Comparison of ENCODE assay signal across 21 cellular contexts in genomic region chr3:114293846-114294245, GRCh38. TPM values are rescaled to one million over a fixed set of nuclear protein-coding genes. Genes with fewer than 3 reads are reported as not detected.
DNase-seq lines count a peak whose midpoint lies in the region; ATAC-seq and TF ChIP-seq lines count a peak whose summit lies in the region.
"Had no signal": no experiment of that assay in that cellular context is flagged by ENCODE, and none has a peak within 500 bp of the region (broad histone marks: within the 10 kb centered on the region; RNA-seq: fewer than 3 reads in every experiment).

TIGIT (plus strand) TSS chr3:114294028; CDS start chr3:114294062, 34 bp downstream.

- no peak for DNase-seq in stimulated activated naive CD8-positive, alpha-beta T cell treated with anti-CD3 and anti-CD28 coated beads, Interleukin-15, Interleukin-2, amounts not matched to agents 100 U/mL and 50 U/mL, for 24 hours
- no peak for DNase-seq in activated CD4-positive, alpha-beta memory T cell treated with anti-CD3 and anti-CD28 coated beads for 36 hours
- DNase-seq in upper lobe of right lung (no peak), HuH-7.5 (ENCODE audit: low spot score) (no peak), NCI-H146 (lab: John Stamatoyannopoulos, UW) (no peak), activated gamma-delta T cell (lab: John Stamatoyannopoulos, UW) (no peak)
- DNase-seq: body of pancreas; foreskin fibroblast; HFFc6; midbrain; NCI-H1417 treated with DMSO at 0.1 percent for 48 hours; NCI-H2171; stimulated activated CD4-positive, alpha-beta T cell treated with anti-CD3 and anti-CD28 coated beads, Interleukin-4, amount 100 ng/mL, for 4 hours; stimulated activated CD8-positive, alpha-beta memory T cell treated with anti-CD3 and anti-CD28 coated beads, Interleukin-4, amount 100 ng/mL, for 48 hours; tibial artery had no signal

- peak within 1 kb of the TSS; percentile 42 for H3K27ac ChIP-seq in upper lobe of right lung
- H3K27ac ChIP-seq: body of pancreas, coronary artery, parathyroid adenoma, tibial artery had no signal

- H3K4me3 ChIP-seq in mononuclear cell (ENCODE audit: low read length) (peak within 1 kb of the TSS; percentile 2), upper lobe of right lung (no peak within 1 kb of the TSS)
- H3K4me3 ChIP-seq: body of pancreas, coronary artery, tibial artery had no signal

- H3K27me3 Mint-ChIP-seq in stimulated activated naive CD8-positive, alpha-beta T cell treated with anti-CD3 and anti-CD28 coated beads, Interleukin-15, Interleukin-2, amounts not matched to agents 100 ng/mL and 50 ng/mL, for 24 hours: no peaks in the 10 kb centered on the region
- H3K27me3 Mint-ChIP-seq in activated CD4-positive, alpha-beta memory T cell treated with anti-CD3 and anti-CD28 coated beads for 36 hours: no peaks in the 10 kb centered on the region

- H3K36me3 ChIP-seq in upper lobe of right lung: no peaks in the 10 kb centered on the region
- H3K36me3 ChIP-seq: tibial artery had no signal

- intact Hi-C loops in activated CD4-positive, alpha-beta memory T cell treated with anti-CD3 and anti-CD28 coated beads for 36 hours (cut with micrococcal nuclease): loop anchor here (10.0 kb wide), 1 partner anchor 851 kb away; the partner anchor contains the start of gene ZBTB20
- intact Hi-C loops in upper lobe of right lung (cut with DNase I): no loop called here

- H3K9me3 Mint-ChIP-seq in stimulated activated naive CD8-positive, alpha-beta T cell treated with anti-CD3 and anti-CD28 coated beads, Interleukin-15, Interleukin-2, amounts not matched to agents 100 ng/mL and 50 ng/mL, for 24 hours: no peaks in the 10 kb centered on the region
- H3K9me3 Mint-ChIP-seq in activated CD4-positive, alpha-beta memory T cell treated with anti-CD3 and anti-CD28 coated beads for 36 hours: no peaks in the 10 kb centered on the region
- H3K9me3 Mint-ChIP-seq: HFFc6, WTC11 had no signal

- no peaks in the 10 kb centered on the region for H3K27me3 ChIP-seq in mononuclear cell (ENCODE audit: insufficient read depth, low read length)
- H3K27me3 ChIP-seq in upper lobe of right lung: no peaks in the 10 kb centered on the region
- H3K27me3 ChIP-seq: body of pancreas, tibial artery had no signal

- CTCF ChIA-PET in activated CD4-positive, alpha-beta memory T cell treated with anti-CD3 and anti-CD28 coated beads for 36 hours (lab: Charles Lee): interaction anchor here (1.0 to 7.1 kb wide), 9 partner anchors 8 to 141 kb away, joined by 3 to 75 read pairs (median 6); no protein-coding TSS in a partner anchor

- peak within 1 kb of the TSS; percentile 73 for H3K27ac Mint-ChIP-seq in stimulated activated naive CD8-positive, alpha-beta T cell treated with anti-CD3 and anti-CD28 coated beads, Interleukin-15, Interleukin-2, amounts not matched to agents 100 ng/mL and 50 ng/mL, for 24 hours
- peak within 1 kb of the TSS; percentile 97 for H3K27ac Mint-ChIP-seq in activated CD4-positive, alpha-beta memory T cell treated with anti-CD3 and anti-CD28 coated beads for 36 hours
- H3K27ac Mint-ChIP-seq: HFFc6, WTC11 had no signal

- POLR2A ChIA-PET in activated CD4-positive, alpha-beta memory T cell treated with anti-CD3 and anti-CD28 coated beads for 36 hours (lab: Charles Lee): interaction anchor here (0.9 to 5.0 kb wide), 9 partner anchors 11 to 80 kb away, joined by 4 to 24 read pairs (median 7); no protein-coding TSS in a partner anchor

- H3K4me1 ChIP-seq in mononuclear cell (ENCODE audit: insufficient read depth, low read length): peaks cover 21% of the 10 kb centered on the region
- no peaks in the 10 kb centered on the region for H3K4me1 ChIP-seq in upper lobe of right lung
- H3K4me1 ChIP-seq: body of pancreas, parathyroid adenoma had no signal

- H3K9me3 ChIP-seq in mononuclear cell (ENCODE audit: low read depth, low read length) (no peaks in the 10 kb centered on the region), upper lobe of right lung (no peaks in the 10 kb centered on the region)
- H3K9me3 ChIP-seq: body of pancreas, tibial artery had no signal

- peaks cover 5% of the 10 kb centered on the region for H3K36me3 Mint-ChIP-seq in stimulated activated naive CD8-positive, alpha-beta T cell treated with anti-CD3 and anti-CD28 coated beads, Interleukin-15, Interleukin-2, amounts not matched to agents 100 ng/mL and 50 ng/mL, for 24 hours (ENCODE audit: low read depth)
- H3K36me3 Mint-ChIP-seq in activated CD4-positive, alpha-beta memory T cell treated with anti-CD3 and anti-CD28 coated beads for 36 hours: peaks cover 28% of the 10 kb centered on the region
- H3K36me3 Mint-ChIP-seq: WTC11 had no signal

- peak within 1 kb of the TSS; percentile 76 for H3K4me3 Mint-ChIP-seq in stimulated activated naive CD8-positive, alpha-beta T cell treated with anti-CD3 and anti-CD28 coated beads, Interleukin-15, Interleukin-2, amounts not matched to agents 100 ng/mL and 50 ng/mL, for 24 hours
- H3K4me3 Mint-ChIP-seq in activated CD4-positive, alpha-beta memory T cell treated with anti-CD3 and anti-CD28 coated beads for 36 hours: peak within 1 kb of the TSS; percentile 73
- H3K4me3 Mint-ChIP-seq: HFFc6, WTC11 had no signal

- ATAC-seq in stimulated activated naive CD8-positive, alpha-beta T cell treated with anti-CD3 and anti-CD28 coated beads, Interleukin-15, Interleukin-2, amounts not matched to agents 100 U/mL and 50 U/mL, for 24 hours: no peak
- no peak for ATAC-seq in upper lobe of right lung
- ATAC-seq: body of pancreas, WTC11 had no signal

- TF ChIP-seq CTCF in upper lobe of right lung (IDR thresholded peaks at IDR 0.05): no peak

- peaks cover 62% of the 10 kb centered on the region for H3K4me1 Mint-ChIP-seq in stimulated activated naive CD8-positive, alpha-beta T cell treated with anti-CD3 and anti-CD28 coated beads, Interleukin-15, Interleukin-2, amounts not matched to agents 100 ng/mL and 50 ng/mL, for 24 hours (ENCODE audit: low read depth)
- H3K4me1 Mint-ChIP-seq in activated CD4-positive, alpha-beta memory T cell treated with anti-CD3 and anti-CD28 coated beads for 36 hours (ENCODE audit: low read depth): peaks cover 63% of the 10 kb centered on the region

RNA-seq across cellular contexts. Expression of gene TIGIT, which starts in this region (rescaled TPM):
- 10 to 100 TPM; 57.0 to 63.8 TPM for total RNA-seq in activated CD4-positive, alpha-beta memory T cell treated with anti-CD3 and anti-CD28 coated beads for 36 hours
- 4.1 TPM for total RNA-seq in mononuclear cell
- 1.7 TPM for total RNA-seq in upper lobe of right lung
- total RNA-seq: body of pancreas, HFFc6, HT-29 had no signal

Comparison
In these comparisons a context has a peak if more than half of its experiments do, and no peak if none do; other contexts are left out.
1. RNA of gene TIGIT (total RNA-seq): 57.0 to 63.8 TPM in activated CD4-positive, alpha-beta memory T cell treated with anti-CD3 and anti-CD28 coated beads for 36 hours; 4.1 TPM in mononuclear cell (single experiment) and 1.7 TPM in upper lobe of right lung (single experiment); every median in the first group is over 10 times any median in the second.